ENCODE assay signal across 12 cellular contexts in genomic region chr6:125835221-125835744, GRCh38. TPM values are rescaled to one million over a fixed set of nuclear protein-coding genes. Genes with fewer than 3 reads are reported as not detected.
DNase-seq lines count a peak whose midpoint lies in the region; ATAC-seq and TF ChIP-seq lines count a peak whose summit lies in the region.
"Had no signal": no experiment of that assay in that cellular context is flagged by ENCODE, and none has a peak within 500 bp of the region (broad histone marks: within the 10 kb centered on the region; RNA-seq: fewer than 3 reads in every experiment).

No MANE protein-coding gene starts in this region.

- TF ChIP-seq CTCF in dorsolateral prefrontal cortex (IDR thresholded peaks at IDR 0.05 in 54 of 56, conservative IDR thresholded peaks at IDR 0.05 in 2 of 56; ENCODE audit: low read depth in 1 of 56, partially characterized antibody in 56 of 56): no peak
- TF ChIP-seq CTCF in upper lobe of right lung (IDR thresholded peaks at IDR 0.05): no peak

- H3K27ac ChIP-seq in dorsolateral prefrontal cortex: peak overlapping the region in 53 of 59 donors; percentile 4 to 98 (median 62)
- H3K27ac ChIP-seq in upper lobe of right lung: peak overlapping the region; percentile 66
- H3K27ac ChIP-seq: 22Rv1 had no signal

- intact Hi-C loops in dorsolateral prefrontal cortex (cut with DNase I) (no loop called here), upper lobe of right lung (cut with DNase I) (no loop called here)

- H3K36me3 ChIP-seq in upper lobe of right lung: no peaks in the 10 kb centered on the region

- no peak overlapping the region for H3K4me3 ChIP-seq in dorsolateral prefrontal cortex
- no peak overlapping the region for H3K4me3 ChIP-seq in upper lobe of right lung

- no peaks in the 10 kb centered on the region for H3K9me3 ChIP-seq in upper lobe of right lung

- peaks cover 44% of the 10 kb centered on the region for H3K4me1 ChIP-seq in upper lobe of right lung

- ATAC-seq in upper lobe of right lung: peak; percentile 80
- ATAC-seq: naive thymus-derived CD4-positive, alpha-beta T cell had no signal

- H3K27me3 ChIP-seq in dorsolateral prefrontal cortex: no peaks in the 10 kb centered on the region
- no peaks in the 10 kb centered on the region for H3K27me3 ChIP-seq in upper lobe of right lung

- DNase-seq in SIG-M5 treated with dmso at 0.1 percent for 504 hours (lab: John Stamatoyannopoulos, UW; ENCODE audit: unreplicated experiment) (peak; percentile 40), SIG-M5 (lab: John Stamatoyannopoulos, UW) (no peak), dorsolateral prefrontal cortex (no peak), lung microvascular endothelial cell (ENCODE audit: low read depth in 2 of 2) (peak; percentile 40 to 84), upper lobe of right lung (no peak), SK-N-DZ (ENCODE audit: low spot score) (no peak), SHP77 treated with DMSO at 0.1 percent for 48 hours (lab: John Stamatoyannopoulos, UW) (no peak), activated T-cell treated with anti-CD3 and anti-CD28 coated beads for 4 hours (no peak)
- DNase-seq: activated T-cell treated with anti-CD3 and anti-CD28 coated beads, Interleukin-2, amount 50 U/mL, for 24 hours; naive thymus-derived CD4-positive, alpha-beta T cell; T-cell had no signal

RNA-seq across cellular contexts. Expression of gene NCOA7, which starts 44.5 kb away (rescaled TPM):
- 100 to 1,000 TPM in 118 of 120 experiments, 10 to 100 TPM in 2; 63.5 to 252 (median 193) TPM for total RNA-seq in dorsolateral prefrontal cortex
- 23.8 and 38.5 TPM in 2 replicates for total RNA-seq in lung microvascular endothelial cell
- 80.8 TPM for total RNA-seq in upper lobe of right lung
- 19.8 and 21.4 TPM in 2 replicates for polyA plus RNA-seq in SK-N-DZ (2014; cell fraction: cytosol; rRNA removed)
- polyA plus RNA-seq in SK-N-DZ (2014; cell fraction: nucleus; rRNA removed): 8.5 and 12.2 TPM in 2 replicates

Comparison
In these comparisons a context has a peak if more than half of its experiments do, and no peak if none do; other contexts are left out.
1. DNase-seq: peak in SIG-M5 treated with dmso at 0.1 percent for 504 hours (single experiment) and lung microvascular endothelial cell (2 of 2); none in SIG-M5 (single experiment), dorsolateral prefrontal cortex (0 of 10), upper lobe of right lung (single experiment), SK-N-DZ (single experiment), SHP77 treated with DMSO at 0.1 percent for 48 hours (single experiment) and activated T-cell treated with anti-CD3 and anti-CD28 coated beads for 4 hours (single experiment).